In the genomic region with DNA sequence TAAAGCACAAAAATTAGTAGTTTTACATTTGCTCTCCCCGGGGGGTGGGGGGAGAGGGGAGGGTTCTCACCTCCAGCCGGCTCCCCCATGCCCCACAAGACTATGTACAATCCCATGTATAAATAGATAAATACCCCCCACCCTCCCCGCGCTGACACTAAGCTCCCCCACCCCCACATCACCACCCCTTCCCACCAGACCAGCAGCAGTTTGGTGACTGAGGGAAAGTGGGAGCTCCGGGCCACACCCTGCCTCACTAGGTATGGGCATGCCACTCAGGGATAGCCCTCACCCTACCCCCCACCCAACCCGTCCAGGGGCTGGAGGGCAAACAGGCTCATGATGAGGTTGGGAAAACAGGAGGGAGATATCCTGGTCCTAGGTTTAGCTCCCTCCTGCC, we compare ENCODE assay signal across 22 cellular contexts. TPM values are rescaled to one million over a fixed set of nuclear protein-coding genes. Genes with fewer than 3 reads are reported as not detected.
DNase-seq lines count a peak whose midpoint lies in the region; ATAC-seq and TF ChIP-seq lines count a peak whose summit lies in the region.
"Had no signal": no experiment of that assay in that cellular context is flagged by ENCODE, and none has a peak within 500 bp of the region (broad histone marks: within the 10 kb centered on the region; RNA-seq: fewer than 3 reads in every experiment).

No MANE protein-coding gene starts in this region.

- peaks cover 9% of the 10 kb centered on the region for H3K23me2 ChIP-seq in H9 (ENCODE audit: insufficient read length, low read depth, low read length, poor library complexity, severe bottlenecking)

- H2AK5ac ChIP-seq in H9 (ENCODE audit: insufficient read length, low read length), result no peak overlapping the region

- H3K27me3 ChIP-seq in H9 (ENCODE audit: insufficient read depth, low read length) (no peaks in the 10 kb centered on the region; the same call in 1 of the 2 replicates), stomach (no peaks in the 10 kb centered on the region)
- H3K27me3 ChIP-seq in effector memory CD4-positive, alpha-beta T cell (replicated peaks; ENCODE audit: control insufficient read depth, insufficient read depth, low read length, poor library complexity, severe bottlenecking), result no peaks in the 10 kb centered on the region
- H3K27me3 ChIP-seq: breast epithelium, vagina had no signal

- H3K27ac ChIP-seq in H9 (ENCODE audit: insufficient read length, low read depth, low read length) (no peak overlapping the region), stomach (peak overlapping the region in 3 of 5 donors; percentile 89 to 98 (median 93))
- peak overlapping the region; percentile 47 for H3K27ac ChIP-seq in effector memory CD4-positive, alpha-beta T cell (ENCODE audit: insufficient read depth, low read length, poor library complexity, severe bottlenecking)

- no peak overlapping the region for H2BK15ac ChIP-seq in H9 (ENCODE audit: low read depth, low read length)

- no peak overlapping the region for H3K14ac ChIP-seq in H9 (ENCODE audit: insufficient read depth, low read length)

- H3K9ac ChIP-seq in H9 (ENCODE audit: extremely low read depth, insufficient read length, low read length), result no peak overlapping the region
- H3K9ac ChIP-seq: parathyroid adenoma had no signal

- no peak overlapping the region for H2BK20ac ChIP-seq in H9 (ENCODE audit: low read depth, low read length, poor library complexity, severe bottlenecking)

- no peak overlapping the region for H4K8ac ChIP-seq in H9 (replicated peaks; ENCODE audit: insufficient read length, low read depth, low read length)

- H3K27me3 Mint-ChIP-seq in activated T-cell treated with anti-CD3 and anti-CD28 coated beads, Interleukin-2, amount 50 U/mL, for 24 hours, result no peaks in the 10 kb centered on the region
- no peaks in the 10 kb centered on the region for H3K27me3 Mint-ChIP-seq in activated T-cell treated with anti-CD3 and anti-CD28 coated beads, Interleukin-2, amount 50 U/mL, for 4 hours (ENCODE audit: low read depth)
- H3K27me3 Mint-ChIP-seq in H9 (ENCODE audit: low read depth), result no peaks in the 10 kb centered on the region; the same call in 1 of the 2 replicates

- no peaks in the 10 kb centered on the region for H3K9me3 ChIP-seq in H9 (ENCODE audit: control insufficient read depth, low read depth, low read length)
- no peaks in the 10 kb centered on the region for H3K9me3 ChIP-seq in effector memory CD4-positive, alpha-beta T cell (ENCODE audit: control insufficient read depth, low read length)
- H3K9me3 ChIP-seq in stomach, result no peaks in the 10 kb centered on the region
- H3K9me3 ChIP-seq: breast epithelium, vagina had no signal

- H2BK120ac ChIP-seq in H9 (ENCODE audit: low read depth, low read length, poor library complexity, severe bottlenecking), result no peak overlapping the region

- H3K36me3 Mint-ChIP-seq in activated T-cell treated with anti-CD3 and anti-CD28 coated beads, Interleukin-2, amount 50 U/mL, for 24 hours (ENCODE audit: low read depth), result peaks cover 79% of the 10 kb centered on the region
- peaks cover 19% of the 10 kb centered on the region for H3K36me3 Mint-ChIP-seq in activated T-cell treated with anti-CD3 and anti-CD28 coated beads, Interleukin-2, amount 50 U/mL, for 4 hours (ENCODE audit: insufficient read depth)
- peaks cover 16 to 48% (median 40%) of the 10 kb centered on the region in 3 experiments for H3K36me3 Mint-ChIP-seq in H9 (ENCODE audit: insufficient read depth in 1 of 3, low read depth in 3 of 3)

- H3K4me3 ChIP-seq in effector memory CD4-positive, alpha-beta T cell (ENCODE audit: insufficient read depth, low read depth, low read length, poor library complexity, severe bottlenecking), result no peak overlapping the region
- H3K4me3 ChIP-seq in stomach, result no peak overlapping the region
- H3K4me3 ChIP-seq: breast epithelium, vagina had no signal

- no peak overlapping the region for H3K23ac ChIP-seq in H9 (ENCODE audit: insufficient read length, low read depth, low read length)

- peak; percentile 25 for DNase-seq in activated T-cell treated with anti-CD3 and anti-CD28 coated beads, Interleukin-2, amount 50 U/mL, for 24 hours
- no peak for DNase-seq in activated T-cell treated with anti-CD3 and anti-CD28 coated beads, Interleukin-2, amount 50 U/mL, for 4 hours
- peak; percentile 32 for DNase-seq in H9
- DNase-seq in effector memory CD4-positive, alpha-beta T cell, result no peak
- DNase-seq in stomach, result no peak
- no peak for DNase-seq in nucleus accumbens (lab: John Stamatoyannopoulos, UW)
- DNase-seq in mesenteric fat pad (ENCODE audit: low spot score), result no peak
- DNase-seq: activated CD4-positive, CD25-positive, alpha-beta regulatory T cell treated with anti-CD3 and anti-CD28 coated beads, Interleukin-2, amount 50 U/mL, for 72 hours; cortex of kidney; GOT3; NCI-H1092; NCI-H2029; right cardiac atrium had no signal

- no peak overlapping the region for H4K91ac ChIP-seq in H9 (ENCODE audit: insufficient read length, low read depth, low read length)

- no peak for TF ChIP-seq POLR2A in stomach (IDR thresholded peaks at IDR 0.05)

- H3K4me2 ChIP-seq in H9 (ENCODE audit: insufficient read depth, insufficient read length, low read length), result no peak overlapping the region

- no CpG with 5 or more reads among the region's 6 CpGs for WGBS in H9 (ENCODE audit: extremely low coverage, insufficient read length, low lambda C conversion rate)
- WGBS in stomach, 5 donors, result 69 to 90% (median 80%) methylated on average over 5 to 6 of the region's 6 CpGs

- no peaks in the 10 kb centered on the region for H3K79me2 ChIP-seq in H9 (ENCODE audit: insufficient read depth, low read length)

- H3K4me1 Mint-ChIP-seq in activated T-cell treated with anti-CD3 and anti-CD28 coated beads, Interleukin-2, amount 50 U/mL, for 24 hours (ENCODE audit: low read depth), result peaks cover 36% of the 10 kb centered on the region
- H3K4me1 Mint-ChIP-seq in activated T-cell treated with anti-CD3 and anti-CD28 coated beads, Interleukin-2, amount 50 U/mL, for 4 hours (ENCODE audit: low read depth), result peaks cover 29% of the 10 kb centered on the region
- H3K4me1 Mint-ChIP-seq in H9, result peaks cover 15% of the 10 kb centered on the region in 2 experiments

- intact Hi-C loops in stomach (cut with DNase I; ENCODE audit: low total_unique reads), result no loop called here

- no peak overlapping the region for H2BK12ac ChIP-seq in H9 (ENCODE audit: insufficient read length, low read depth, low read length)

- H3K4ac ChIP-seq in H9 (ENCODE audit: low read depth, low read length), result no peak overlapping the region

- no peaks in the 10 kb centered on the region for H3K9me3 Mint-ChIP-seq in activated T-cell treated with anti-CD3 and anti-CD28 coated beads, Interleukin-2, amount 50 U/mL, for 24 hours
- H3K9me3 Mint-ChIP-seq in activated T-cell treated with anti-CD3 and anti-CD28 coated beads, Interleukin-2, amount 50 U/mL, for 4 hours, result no peaks in the 10 kb centered on the region
- H3K9me3 Mint-ChIP-seq in H9, result no peaks in the 10 kb centered on the region

- H4K20me1 ChIP-seq in H9 (ENCODE audit: control insufficient read depth, insufficient read depth, insufficient read length), result no peaks in the 10 kb centered on the region

- no peak overlapping the region for H2BK5ac ChIP-seq in H9 (ENCODE audit: insufficient read length, low read length)

- H4K5ac ChIP-seq in H9 (ENCODE audit: insufficient read length, low read depth, low read length), result no peak overlapping the region

- H3K18ac ChIP-seq in H9 (ENCODE audit: insufficient read length, low read depth, low read length), result no peak overlapping the region

- no peak overlapping the region for H3K56ac ChIP-seq in H9 (ENCODE audit: insufficient read length, low read depth, low read length)

- H3K79me1 ChIP-seq in H9 (ENCODE audit: insufficient read depth, low read depth, low read length, poor library complexity, severe bottlenecking), result peaks cover 3% of the 10 kb centered on the region

- no peak for ATAC-seq in activated T-cell treated with anti-CD3 and anti-CD28 coated beads, Interleukin-2, amount 50 U/mL, for 4 hours
- ATAC-seq in GM18873 (IDR thresholded peaks at IDR 0.05; ENCODE audit: low FRiP score, unreplicated experiment), result no peak
- ATAC-seq: right cardiac atrium had no signal

- TF ChIP-seq CTCF in H9 (conservative IDR thresholded peaks at IDR 0.05) (no peak), stomach (IDR thresholded peaks at IDR 0.05) (no peak)

- H3K4me1 ChIP-seq in H9 (ENCODE audit: insufficient read depth, low read length) (no peaks in the 10 kb centered on the region), stomach (peaks cover 12 to 34% (median 27%) of the 10 kb centered on the region in 4 donors)
- peaks cover 14% of the 10 kb centered on the region for H3K4me1 ChIP-seq in effector memory CD4-positive, alpha-beta T cell (ENCODE audit: control insufficient read depth, insufficient read depth, low read length, poor library complexity, severe bottlenecking)

- peaks cover 37% of the 10 kb centered on the region for H3K36me3 ChIP-seq in effector memory CD4-positive, alpha-beta T cell (ENCODE audit: control insufficient read depth, insufficient read depth, low read length)
- peaks cover 41 to 50% (median 49%) of the 10 kb centered on the region in 4 donors for H3K36me3 ChIP-seq in stomach
- H3K36me3 ChIP-seq: breast epithelium had no signal

- no peak overlapping the region for H3K4me3 Mint-ChIP-seq in activated T-cell treated with anti-CD3 and anti-CD28 coated beads, Interleukin-2, amount 50 U/mL, for 24 hours
- H3K4me3 Mint-ChIP-seq in activated T-cell treated with anti-CD3 and anti-CD28 coated beads, Interleukin-2, amount 50 U/mL, for 4 hours, result no peak overlapping the region
- H3K4me3 Mint-ChIP-seq in H9, result no peak overlapping the region

- H3K27ac Mint-ChIP-seq in activated T-cell treated with anti-CD3 and anti-CD28 coated beads, Interleukin-2, amount 50 U/mL, for 24 hours, result peak overlapping the region; percentile 45
- peak overlapping the region in 1 of 3 experiments; percentile 68; a peak in 1 of 7 replicates for H3K27ac Mint-ChIP-seq in H9

- TF ChIP-seq EP300 in stomach (IDR thresholded peaks at IDR 0.05), result no peak

- H3T11ph ChIP-seq in H9 (ENCODE audit: low read length), result no peak overlapping the region

- no peak overlapping the region for H2AFZ ChIP-seq in H9 (ENCODE audit: low read length)
- H2AFZ ChIP-seq: parathyroid adenoma had no signal

RNA-seq across cellular contexts. Expression of a gene that starts 1.9 kb away (rescaled TPM):
- total RNA-seq in activated T-cell treated with anti-CD3 and anti-CD28 coated beads, Interleukin-2, amount 50 U/mL, for 4 hours, result 10 to 100 TPM; 68.1 to 70.6 (median 68.4) TPM
- total RNA-seq in H9 (2021) (34.8 and 36.7 TPM in 2 replicates), stomach (10 to 100 TPM in 4 of 5 donors, 1 to 10 TPM in 1; 5.8 to 68.7 (median 36.9) TPM), mesenteric fat pad (61.7 TPM)
- 10 to 100 TPM; 42.6 to 61.7 (median 48.7) TPM for polyA plus RNA-seq in stomach

RNA-seq across cellular contexts. Expression of a gene that starts 21.3 kb away (rescaled TPM):
- total RNA-seq in activated T-cell treated with anti-CD3 and anti-CD28 coated beads, Interleukin-2, amount 50 U/mL, for 4 hours, result 1 to 10 TPM in 2 of 3 donors, under 1 TPM in 1; 0.57 to 1.4 (median 1.2) TPM
- total RNA-seq in H9 (2021) (0.35 and 0.39 TPM in 2 replicates), stomach (under 1 TPM in 1 of 5 donors, not detected in 4; 0.18 TPM), mesenteric fat pad (0.10 TPM)
- polyA plus RNA-seq in stomach, result under 1 TPM; 0.08 to 0.31 (median 0.19) TPM
- total RNA-seq: lung microvascular endothelial cell, subcutaneous adipose tissue, vagina had no signal

RNA-seq across cellular contexts. Expression of a gene that starts 40.2 kb away (rescaled TPM):
- total RNA-seq in activated T-cell treated with anti-CD3 and anti-CD28 coated beads, Interleukin-2, amount 50 U/mL, for 4 hours, result 100 to 1,000 TPM; 102 to 106 (median 105) TPM
- 83.9 and 93.7 TPM in 2 replicates for total RNA-seq in H9 (2021)
- total RNA-seq in stomach, result 100 to 1,000 TPM in 3 of 5 donors, 10 to 100 TPM in 2; 65.4 to 220 (median 110) TPM
- polyA plus RNA-seq in stomach, result 10 to 100 TPM in 1 of 3 donors, 1 to 10 TPM in 2; 3.2 to 17.2 (median 7.4) TPM
- total RNA-seq in mesenteric fat pad, result 79.7 TPM

RNA-seq across cellular contexts. Expression of a gene that starts 42.3 kb away (rescaled TPM):
- not detected for total RNA-seq in activated T-cell treated with anti-CD3 and anti-CD28 coated beads, Interleukin-2, amount 50 U/mL, for 4 hours
- total RNA-seq in H9 (2021), result not detected in 2 replicates
- total RNA-seq in stomach, result not detected
- not detected for polyA plus RNA-seq in stomach
- not detected for total RNA-seq in mesenteric fat pad
- total RNA-seq: breast epithelium, lung microvascular endothelial cell, myocyte, OCI-LY7, right cardiac atrium, subcutaneous adipose tissue, vagina had no signal
- polyA plus RNA-seq: AG04450, right cardiac atrium had no signal

RNA-seq across cellular contexts. Expression of a gene that starts 48.9 kb away (rescaled TPM):
- under 1 TPM; 0.13 to 0.46 (median 0.24) TPM for total RNA-seq in activated T-cell treated with anti-CD3 and anti-CD28 coated beads, Interleukin-2, amount 50 U/mL, for 4 hours
- total RNA-seq in H9 (2021), result 0.37 and 0.53 TPM in 2 replicates
- 10 to 100 TPM in 1 of 5 donors, 1 to 10 TPM in 1, not detected in 3; 3.1 to 21.7 TPM for total RNA-seq in stomach
- polyA plus RNA-seq in stomach, result under 1 TPM in 1 of 3 donors, not detected in 2; 0.68 TPM
- 0.48 TPM for total RNA-seq in mesenteric fat pad
- total RNA-seq: OCI-LY7 had no signal

Comparison
In these comparisons a context has a peak if more than half of its experiments do, and no peak if none do; other contexts are left out.
1. DNase-seq: peak in activated T-cell treated with anti-CD3 and anti-CD28 coated beads, Interleukin-2, amount 50 U/mL, for 24 hours (single experiment) and H9 (single experiment); none in activated T-cell treated with anti-CD3 and anti-CD28 coated beads, Interleukin-2, amount 50 U/mL, for 4 hours (single experiment), effector memory CD4-positive, alpha-beta T cell (0 of 3), stomach (single experiment), nucleus accumbens (0 of 56) and mesenteric fat pad (single experiment).